8 cellular contexts compared by ENCODE assay signal in the genomic region with DNA sequence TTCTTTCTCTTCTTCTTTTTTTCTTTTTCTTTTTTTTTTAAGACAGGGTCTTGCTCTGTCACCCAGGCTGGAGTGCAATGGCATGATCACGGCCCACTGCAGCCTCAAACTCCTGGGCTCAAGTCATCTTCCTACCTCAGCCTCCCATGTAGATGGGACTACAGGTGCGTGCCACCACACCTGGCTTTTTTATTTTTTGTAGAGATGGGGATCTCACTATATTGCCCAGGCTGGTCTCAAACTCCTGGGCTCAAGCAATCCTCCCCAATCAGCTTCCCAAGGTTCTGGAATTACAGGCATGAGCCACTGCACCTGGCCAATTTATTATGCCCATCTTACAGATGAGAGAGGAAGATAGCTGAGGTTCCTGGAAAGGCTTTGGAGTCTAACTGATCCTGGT. TPM values are rescaled to one million over a fixed set of nuclear protein-coding genes. Genes with fewer than 3 reads are reported as not detected.
DNase-seq lines count a peak whose midpoint lies in the region; ATAC-seq, FAIRE-seq and TF ChIP-seq lines count a peak whose summit lies in the region.
"Not testable (repeated sequence)": the region's sequence is repeated elsewhere in the genome, so short reads cannot be mapped to it uniquely, and the experiment has no call there.

No MANE protein-coding gene starts in this region.

- H3K27me3 ChIP-seq in dorsolateral prefrontal cortex, testis: not testable (repeated sequence)

- 98% methylated on average over 2 of the region's 2 CpGs for WGBS in A549 (ENCODE audit: missing lambda C conversion rate)
- 68 to 80% methylated on average over 2 of the region's 2 CpGs for WGBS in testis, 2 donors

- CTCF ChIA-PET in A549 (lab: Yijun Ruan, JAX): interaction anchor here (0.6 to 1.8 kb wide), 5 partner anchors 20 to 421 kb away, joined by 3 to 5 read pairs (median 3); partner anchors contain the start of gene OGG1
- CTCF ChIA-PET in activated CD8-positive, alpha-beta T cell treated with anti-CD3 and anti-CD28 coated beads for 36 hours (lab: Charles Lee): interaction anchor here (0.7 to 1.0 kb wide), 2 partner anchors 51 to 492 kb away, joined by 3 read pairs; no protein-coding TSS in a partner anchor

- not testable (repeated sequence) for H3K27me3 Mint-ChIP-seq in HFFc6 (ENCODE audit: insufficient read depth); activated CD8-positive, alpha-beta T cell treated with anti-CD3 and anti-CD28 coated beads for 36 hours; activated naive CD8-positive, alpha-beta T cell treated with anti-CD3 and anti-CD28 coated beads, Interleukin-2, amount 50 U/mL, for 24 hours; memory B cell; progenitor cell of endocrine pancreas

- not testable (repeated sequence) for TF ChIP-seq POLR2A in A549 (IDR thresholded peaks at IDR 0.05; ENCODE audit: low read length); testis (IDR thresholded peaks at IDR 0.05)

- intact Hi-C loops in activated CD8-positive, alpha-beta T cell treated with anti-CD3 and anti-CD28 coated beads for 36 hours (cut with micrococcal nuclease); dorsolateral prefrontal cortex (cut with DNase I); testis (cut with DNase I; ENCODE audit: low total_unique reads): not testable (repeated sequence)

- not testable (repeated sequence) for H3K9me3 ChIP-seq in A549, testis

- not testable (repeated sequence) for FAIRE-seq in A549 (lab: Jason Lieb, UNC)

- peak overlapping the region; percentile 98; the same call in 2 of the 3 replicates for H3K4me2 ChIP-seq in A549

- H3K9me3 Mint-ChIP-seq in HFFc6; activated CD8-positive, alpha-beta T cell treated with anti-CD3 and anti-CD28 coated beads for 36 hours; activated naive CD8-positive, alpha-beta T cell treated with anti-CD3 and anti-CD28 coated beads, Interleukin-2, amount 50 U/mL, for 24 hours; memory B cell; progenitor cell of endocrine pancreas (ENCODE audit: low read depth): not testable (repeated sequence)

- not testable (repeated sequence) for TF ChIP-seq RAD21 in A549 (conservative IDR thresholded peaks at IDR 0.05 in 1 of 2, IDR thresholded peaks at IDR 0.05 in 1 of 2)

- ATAC-seq in A549; activated CD8-positive, alpha-beta T cell treated with anti-CD3 and anti-CD28 coated beads for 36 hours; activated naive CD8-positive, alpha-beta T cell treated with anti-CD3 and anti-CD28 coated beads, Interleukin-2, amount 50 U/mL, for 24 hours; memory B cell (ENCODE audit: low read depth): not testable (repeated sequence)

- DNase-seq in A549 (ENCODE audit: low read depth in 1 of 2, low spot score in 1 of 2); HFFc6; activated CD8-positive, alpha-beta T cell treated with anti-CD3 and anti-CD28 coated beads for 36 hours; activated naive CD8-positive, alpha-beta T cell treated with anti-CD3 and anti-CD28 coated beads, Interleukin-2, amount 50 U/mL, for 24 hours; dorsolateral prefrontal cortex; memory B cell (ENCODE audit: low spot score in 2 of 2); progenitor cell of endocrine pancreas (ENCODE audit: low spot score, unreplicated experiment); testis: not testable (repeated sequence)

- not testable (repeated sequence) for H3K36me3 ChIP-seq in testis (ENCODE audit: low read depth, missing control alignments)

- H3K4me3 Mint-ChIP-seq in HFFc6 (peak overlapping the region; percentile 87), memory B cell (peak overlapping the region; percentile 31), progenitor cell of endocrine pancreas (ENCODE audit: low read depth) (peak overlapping the region; percentile 68)
- peak overlapping the region; percentile 82 for H3K4me3 Mint-ChIP-seq in activated CD8-positive, alpha-beta T cell treated with anti-CD3 and anti-CD28 coated beads for 36 hours
- H3K4me3 Mint-ChIP-seq in activated naive CD8-positive, alpha-beta T cell treated with anti-CD3 and anti-CD28 coated beads, Interleukin-2, amount 50 U/mL, for 24 hours: peak overlapping the region; percentile 63

- not testable (repeated sequence) for H3K36me3 Mint-ChIP-seq in HFFc6 (ENCODE audit: low read depth); activated naive CD8-positive, alpha-beta T cell treated with anti-CD3 and anti-CD28 coated beads, Interleukin-2, amount 50 U/mL, for 24 hours (ENCODE audit: low read depth); memory B cell; progenitor cell of endocrine pancreas (ENCODE audit: insufficient read depth)
- H3K36me3 Mint-ChIP-seq in activated CD8-positive, alpha-beta T cell treated with anti-CD3 and anti-CD28 coated beads for 36 hours (ENCODE audit: low read depth): peaks cover 20% of the 10 kb centered on the region

- not testable (repeated sequence) for H3K4me3 ChIP-seq in A549, testis
- peak overlapping the region in 21 of 59 donors; percentile 68 to 88 (median 82) for H3K4me3 ChIP-seq in dorsolateral prefrontal cortex

- H3K27ac Mint-ChIP-seq in HFFc6; activated CD8-positive, alpha-beta T cell treated with anti-CD3 and anti-CD28 coated beads for 36 hours; activated naive CD8-positive, alpha-beta T cell treated with anti-CD3 and anti-CD28 coated beads, Interleukin-2, amount 50 U/mL, for 24 hours; memory B cell: not testable (repeated sequence)
- peak overlapping the region; percentile 80 for H3K27ac Mint-ChIP-seq in progenitor cell of endocrine pancreas

- H3K27ac ChIP-seq in A549: not testable (repeated sequence)
- H3K27ac ChIP-seq in dorsolateral prefrontal cortex: peak overlapping the region in 41 of 59 donors; percentile 2 to 95 (median 90)
- peak overlapping the region; percentile 91 to 96 for H3K27ac ChIP-seq in testis

- POLR2A ChIA-PET in A549 (lab: Yijun Ruan, JAX): not testable (repeated sequence)
- POLR2A ChIA-PET in activated CD8-positive, alpha-beta T cell treated with anti-CD3 and anti-CD28 coated beads for 36 hours (lab: Charles Lee): interaction anchor here (0.6 to 3.0 kb wide), 10 partner anchors 9 to 38 kb away, joined by 3 to 16 read pairs (median 6); partner anchors contain the start of genes ARPC4, OGG1 and TADA3

- H3K4me1 ChIP-seq in A549 (peaks cover 27% of the 10 kb centered on the region), testis (peaks cover 44% of the 10 kb centered on the region)

- H3K4me1 Mint-ChIP-seq in HFFc6 (ENCODE audit: low read depth): peaks cover 37% of the 10 kb centered on the region
- peaks cover 36% of the 10 kb centered on the region for H3K4me1 Mint-ChIP-seq in activated CD8-positive, alpha-beta T cell treated with anti-CD3 and anti-CD28 coated beads for 36 hours (ENCODE audit: low read depth)
- H3K4me1 Mint-ChIP-seq in activated naive CD8-positive, alpha-beta T cell treated with anti-CD3 and anti-CD28 coated beads, Interleukin-2, amount 50 U/mL, for 24 hours: peaks cover 35% of the 10 kb centered on the region
- H3K4me1 Mint-ChIP-seq in memory B cell: peaks cover 18% of the 10 kb centered on the region
- H3K4me1 Mint-ChIP-seq in progenitor cell of endocrine pancreas (ENCODE audit: low read depth): peaks cover 16% of the 10 kb centered on the region

- TF ChIP-seq CTCF in A549 (IDR thresholded peaks at IDR 0.05); HFFc6 (IDR thresholded peaks at IDR 0.05); activated CD8-positive, alpha-beta T cell treated with anti-CD3 and anti-CD28 coated beads for 36 hours (IDR thresholded peaks at IDR 0.05); dorsolateral prefrontal cortex (IDR thresholded peaks at IDR 0.05 in 54 of 56, conservative IDR thresholded peaks at IDR 0.05 in 2 of 56; ENCODE audit: low read depth in 1 of 56, partially characterized antibody in 56 of 56); progenitor cell of endocrine pancreas (IDR thresholded peaks at IDR 0.05; ENCODE audit: unreplicated experiment); testis (IDR thresholded peaks at IDR 0.05): not testable (repeated sequence)

- not testable (repeated sequence) for TF ChIP-seq EP300 in A549 (IDR thresholded peaks at IDR 0.05)

RNA-seq across cellular contexts. Expression of gene CAMK1, which starts 1.3 kb away (rescaled TPM):
- polyA plus RNA-seq in A549 (2011; rRNA removed) (13.5 and 16.0 TPM in 2 replicates), A549 (2017; fragmentation: RNase III; extraction: RNeasy Plus Mini Kit Qiagen cat#74134 plus additional on column Dnase treatment) (15.6 to 16.1 TPM (median 15.9 TPM) in 3 replicates), testis (ENCODE audit: insufficient read depth, low read depth, low replicate concordance) (62.7 TPM)
- polyA plus RNA-seq in A549 (2012; cell fraction: cytosol; rRNA removed): 22.5 and 26.5 TPM in 2 replicates
- 20.9 and 21.9 TPM in 2 replicates for polyA plus RNA-seq in A549 (2012; cell fraction: nucleus; rRNA removed)
- 11.0 TPM in 2 replicates for polyA minus RNA-seq in A549 (2011; rRNA and poly(A)+ RNA removed)
- 10 to 100 TPM; 22.1 to 33.0 (median 28.8) TPM for total RNA-seq in HFFc6 (2021; fragmentation: NEBNext Ultra II Directional; extraction: Animal tissue kit (Norgen Biotek cat#: 25700))
- 10 to 100 TPM; 41.7 to 45.7 TPM for total RNA-seq in activated CD8-positive, alpha-beta T cell treated with anti-CD3 and anti-CD28 coated beads for 36 hours
- total RNA-seq in dorsolateral prefrontal cortex (10 to 100 TPM; 23.2 to 90.8 (median 62.7) TPM), progenitor cell of endocrine pancreas (16.9 and 17.1 TPM in 2 replicates), testis (100 to 1,000 TPM; 127 to 185 TPM)

RNA-seq across cellular contexts. Expression of gene OGG1, which starts 21.3 kb away (rescaled TPM):
- polyA plus RNA-seq in A549 (2011; rRNA removed) (21.2 and 21.6 TPM in 2 replicates), A549 (2017; fragmentation: RNase III; extraction: RNeasy Plus Mini Kit Qiagen cat#74134 plus additional on column Dnase treatment) (17.2 to 20.0 TPM (median 18.1 TPM) in 3 replicates), testis (ENCODE audit: insufficient read depth, low read depth, low replicate concordance) (18.8 TPM)
- 25.9 and 30.9 TPM in 2 replicates for polyA plus RNA-seq in A549 (2012; cell fraction: cytosol; rRNA removed)
- polyA plus RNA-seq in A549 (2012; cell fraction: nucleus; rRNA removed): 27.7 and 29.5 TPM in 2 replicates
- 49.8 and 52.6 TPM in 2 replicates for polyA minus RNA-seq in A549 (2011; rRNA and poly(A)+ RNA removed)
- total RNA-seq in HFFc6 (2021; fragmentation: NEBNext Ultra II Directional; extraction: Animal tissue kit (Norgen Biotek cat#: 25700)): 10 to 100 TPM; 17.7 to 26.2 (median 23.7) TPM
- 10 to 100 TPM; 32.4 to 39.3 TPM for total RNA-seq in activated CD8-positive, alpha-beta T cell treated with anti-CD3 and anti-CD28 coated beads for 36 hours
- total RNA-seq in dorsolateral prefrontal cortex (10 to 100 TPM; 18.6 to 54.6 (median 30.3) TPM), progenitor cell of endocrine pancreas (46.3 and 47.7 TPM in 2 replicates), testis (10 to 100 TPM; 30.3 to 36.4 TPM)

RNA-seq across cellular contexts. Expression of gene TADA3, which starts 21.3 kb away (rescaled TPM):
- 42.6 and 49.2 TPM in 2 replicates for polyA plus RNA-seq in A549 (2011; rRNA removed)
- polyA plus RNA-seq in A549 (2012; cell fraction: cytosol; rRNA removed): 50.2 and 57.1 TPM in 2 replicates
- polyA plus RNA-seq in A549 (2012; cell fraction: nucleus; rRNA removed): 36.8 and 43.0 TPM in 2 replicates
- polyA plus RNA-seq in A549 (2017; fragmentation: RNase III; extraction: RNeasy Plus Mini Kit Qiagen cat#74134 plus additional on column Dnase treatment): 44.3 to 53.6 TPM (median 50.3 TPM) in 3 replicates
- 46.9 and 52.3 TPM in 2 replicates for polyA minus RNA-seq in A549 (2011; rRNA and poly(A)+ RNA removed)
- 10 to 100 TPM; 69.2 to 84.9 (median 77.0) TPM for total RNA-seq in HFFc6 (2021; fragmentation: NEBNext Ultra II Directional; extraction: Animal tissue kit (Norgen Biotek cat#: 25700))
- total RNA-seq in activated CD8-positive, alpha-beta T cell treated with anti-CD3 and anti-CD28 coated beads for 36 hours: 10 to 100 TPM; 57.5 to 58.3 TPM
- total RNA-seq in dorsolateral prefrontal cortex: 10 to 100 TPM; 38.3 to 82.0 (median 54.2) TPM
- total RNA-seq in progenitor cell of endocrine pancreas: 66.6 and 70.8 TPM in 2 replicates
- total RNA-seq in testis: 100 to 1,000 TPM in 1 of 2 donors, 10 to 100 TPM in 1; 94.6 to 123 TPM
- polyA plus RNA-seq in testis (ENCODE audit: insufficient read depth, low read depth, low replicate concordance): 123 TPM

RNA-seq across cellular contexts. Expression of gene ARPC4, which starts 21.9 kb away (rescaled TPM):
- polyA plus RNA-seq in A549 (2011; rRNA removed) (126 and 140 TPM in 2 replicates), A549 (2017; fragmentation: RNase III; extraction: RNeasy Plus Mini Kit Qiagen cat#74134 plus additional on column Dnase treatment) (292 to 310 TPM (median 298 TPM) in 3 replicates), testis (ENCODE audit: insufficient read depth, low read depth, low replicate concordance) (99.6 TPM)
- 152 and 172 TPM in 2 replicates for polyA plus RNA-seq in A549 (2012; cell fraction: cytosol; rRNA removed)
- polyA plus RNA-seq in A549 (2012; cell fraction: nucleus; rRNA removed): 80.9 and 87.3 TPM in 2 replicates
- polyA minus RNA-seq in A549 (2011; rRNA and poly(A)+ RNA removed): 124 and 133 TPM in 2 replicates
- total RNA-seq in HFFc6 (2021; fragmentation: NEBNext Ultra II Directional; extraction: Animal tissue kit (Norgen Biotek cat#: 25700)): 100 to 1,000 TPM; 252 to 303 (median 266) TPM
- 100 to 1,000 TPM; 205 to 208 TPM for total RNA-seq in activated CD8-positive, alpha-beta T cell treated with anti-CD3 and anti-CD28 coated beads for 36 hours
- total RNA-seq in dorsolateral prefrontal cortex (100 to 1,000 TPM in 92 of 120 experiments, 10 to 100 TPM in 28; 82.2 to 149 (median 112) TPM), progenitor cell of endocrine pancreas (129 and 135 TPM in 2 replicates), testis (100 to 1,000 TPM; 108 to 124 TPM)

RNA-seq across cellular contexts. Expression of gene TTLL3, which starts 39.1 kb away (rescaled TPM):
- 13.0 and 18.1 TPM in 2 replicates for polyA plus RNA-seq in A549 (2011; rRNA removed)
- polyA plus RNA-seq in A549 (2012; cell fraction: cytosol; rRNA removed): 13.6 and 14.1 TPM in 2 replicates
- 115 and 128 TPM in 2 replicates for polyA plus RNA-seq in A549 (2012; cell fraction: nucleus; rRNA removed)
- 9.9 to 12.8 TPM (median 10.3 TPM) in 3 replicates for polyA plus RNA-seq in A549 (2017; fragmentation: RNase III; extraction: RNeasy Plus Mini Kit Qiagen cat#74134 plus additional on column Dnase treatment)
- 23.9 and 25.2 TPM in 2 replicates for polyA minus RNA-seq in A549 (2011; rRNA and poly(A)+ RNA removed)
- total RNA-seq in HFFc6 (2021; fragmentation: NEBNext Ultra II Directional; extraction: Animal tissue kit (Norgen Biotek cat#: 25700)): 10 to 100 TPM; 14.1 to 20.5 (median 16.0) TPM
- 10 to 100 TPM; 52.4 to 61.1 TPM for total RNA-seq in activated CD8-positive, alpha-beta T cell treated with anti-CD3 and anti-CD28 coated beads for 36 hours
- total RNA-seq in dorsolateral prefrontal cortex: 100 to 1,000 TPM in 1 of 120 experiments, 10 to 100 TPM in 119; 35.9 to 103 (median 60.7) TPM
- total RNA-seq in progenitor cell of endocrine pancreas: 51.6 and 59.6 TPM in 2 replicates
- 100 to 1,000 TPM; 142 to 163 TPM for total RNA-seq in testis
- polyA plus RNA-seq in testis (ENCODE audit: insufficient read depth, low read depth, low replicate concordance): 104 TPM

Comparison
In these comparisons a context has a peak if more than half of its experiments do, and no peak if none do; other contexts are left out.
1. H3K4me3 Mint-ChIP-seq: peak in every context shown above with its lines; median percentile 87 in HFFc6; 82 in activated CD8-positive, alpha-beta T cell treated with anti-CD3 and anti-CD28 coated beads for 36 hours; 68 in progenitor cell of endocrine pancreas; 63 in activated naive CD8-positive, alpha-beta T cell treated with anti-CD3 and anti-CD28 coated beads, Interleukin-2, amount 50 U/mL, for 24 hours; 31 in memory B cell.